Comparison of ENCODE assay signal across 13 cellular contexts in genomic region chr3:46350262-46350565, GRCh38. TPM values are rescaled to one million over a fixed set of nuclear protein-coding genes. Genes with fewer than 3 reads are reported as not detected.
A peak's percentile ranks its signal among the peaks of the same experiment; 100 is the strongest.
DNase-seq lines count a peak whose midpoint lies in the region; ATAC-seq and TF ChIP-seq lines count a peak whose summit lies in the region.
"Had no signal": no experiment of that assay in that cellular context is flagged by ENCODE, and none has a peak within 500 bp of the region (broad histone marks: within the 10 kb centered on the region; RNA-seq: fewer than 3 reads in every experiment).

No MANE protein-coding gene starts in this region.

- WGBS in thyroid gland, 2 donors = 50 to 69% methylated on average over 1 of the region's 1 CpG

- no peak for TF ChIP-seq POLR2A in thyroid gland (IDR thresholded peaks at IDR 0.05)

- H3K4me1 Mint-ChIP-seq in stimulated activated naive CD8-positive, alpha-beta T cell treated with anti-CD3 and anti-CD28 coated beads, Interleukin-15, Interleukin-2, amounts not matched to agents 100 ng/mL and 50 ng/mL, for 24 hours (ENCODE audit: low read depth) = peaks cover 76% of the 10 kb centered on the region
- peaks cover 77% of the 10 kb centered on the region for H3K4me1 Mint-ChIP-seq in activated T-helper 1 cell treated with anti-CD3 and anti-CD28 coated beads, Interleukin-12 subunit alpha, Interleukin-12 subunit beta, Interleukin-2, Interleukin-4 antibody, amounts not matched to agents 30 ng/mL and 10 ng/mL and 1 ng/mL, durations not matched to agents 14 hours and 24 hours and 36 hours (ENCODE audit: low read depth)
- H3K4me1 Mint-ChIP-seq: nephron had no signal

- H3K36me3 Mint-ChIP-seq in stimulated activated naive CD8-positive, alpha-beta T cell treated with anti-CD3 and anti-CD28 coated beads, Interleukin-15, Interleukin-2, amounts not matched to agents 100 ng/mL and 50 ng/mL, for 24 hours (ENCODE audit: low read depth) = peaks cover 5% of the 10 kb centered on the region
- H3K36me3 Mint-ChIP-seq in activated T-helper 1 cell treated with anti-CD3 and anti-CD28 coated beads, Interleukin-12 subunit alpha, Interleukin-12 subunit beta, Interleukin-2, Interleukin-4 antibody, amounts not matched to agents 30 ng/mL and 10 ng/mL and 1 ng/mL, durations not matched to agents 14 hours and 24 hours and 36 hours (ENCODE audit: low read depth) = peaks cover 14% of the 10 kb centered on the region

- H3K9me3 Mint-ChIP-seq in stimulated activated naive CD8-positive, alpha-beta T cell treated with anti-CD3 and anti-CD28 coated beads, Interleukin-15, Interleukin-2, amounts not matched to agents 100 ng/mL and 50 ng/mL, for 24 hours = peaks cover 4% of the 10 kb centered on the region
- peaks cover 29% of the 10 kb centered on the region for H3K9me3 Mint-ChIP-seq in activated T-helper 1 cell treated with anti-CD3 and anti-CD28 coated beads, Interleukin-12 subunit alpha, Interleukin-12 subunit beta, Interleukin-2, Interleukin-4 antibody, amounts not matched to agents 30 ng/mL and 10 ng/mL and 1 ng/mL, durations not matched to agents 14 hours and 24 hours and 36 hours

- H3K4me3 ChIP-seq in thyroid gland (replicated peaks in 1 of 3) (no peak overlapping the region), dorsolateral prefrontal cortex (no peak overlapping the region)
- H3K4me3 ChIP-seq: breast epithelium had no signal

- H3K9me3 ChIP-seq in thyroid gland = no peaks in the 10 kb centered on the region
- H3K9me3 ChIP-seq: BE2C, breast epithelium had no signal

- H3K27me3 ChIP-seq in thyroid gland = no peaks in the 10 kb centered on the region
- H3K27me3 ChIP-seq in dorsolateral prefrontal cortex = peaks cover 0 to 30% (median 5%) of the 10 kb centered on the region in 45 donors
- H3K27me3 ChIP-seq: BE2C, breast epithelium had no signal

- TF ChIP-seq CTCF in thyroid gland (IDR thresholded peaks at IDR 0.05) = no peak
- TF ChIP-seq CTCF in dorsolateral prefrontal cortex (IDR thresholded peaks at IDR 0.05 in 54 of 56, conservative IDR thresholded peaks at IDR 0.05 in 2 of 56; ENCODE audit: low read depth in 1 of 56, partially characterized antibody in 56 of 56) = no peak

- peaks cover 20% of the 10 kb centered on the region for H3K27me3 Mint-ChIP-seq in stimulated activated naive CD8-positive, alpha-beta T cell treated with anti-CD3 and anti-CD28 coated beads, Interleukin-15, Interleukin-2, amounts not matched to agents 100 ng/mL and 50 ng/mL, for 24 hours
- H3K27me3 Mint-ChIP-seq in activated T-helper 1 cell treated with anti-CD3 and anti-CD28 coated beads, Interleukin-12 subunit alpha, Interleukin-12 subunit beta, Interleukin-2, Interleukin-4 antibody, amounts not matched to agents 30 ng/mL and 10 ng/mL and 1 ng/mL, durations not matched to agents 14 hours and 24 hours and 36 hours (ENCODE audit: insufficient read depth) = peaks cover 13% of the 10 kb centered on the region

- no peak for DNase-seq in stimulated activated naive CD8-positive, alpha-beta T cell treated with anti-CD3 and anti-CD28 coated beads, Interleukin-15, Interleukin-2, amounts not matched to agents 100 U/mL and 50 U/mL, for 24 hours
- DNase-seq in activated T-helper 1 cell treated with anti-CD3 and anti-CD28 coated beads, Interleukin-12 subunit alpha, Interleukin-12 subunit beta, Interleukin-2, Interleukin-4 antibody, amounts not matched to agents 30 ng/mL and 10 ng/mL and 1 ng/mL, durations not matched to agents 14 hours and 24 hours and 36 hours (ENCODE audit: low spot score) = no peak
- DNase-seq in thyroid gland (no peak), NCI-H1436 (lab: John Stamatoyannopoulos, UW) (no peak), dorsolateral prefrontal cortex (no peak)
- no peak for DNase-seq in activated effector memory CD4-positive, alpha-beta T cell treated with Interleukin-2 at 50 U/mL for 16 hours
- DNase-seq: BE2C, NCI-H524 treated with DMSO at 0.1 percent for 48 hours had no signal

- no peak overlapping the region for H3K27ac ChIP-seq in thyroid gland
- H3K27ac ChIP-seq in dorsolateral prefrontal cortex = no peak overlapping the region
- H3K27ac ChIP-seq: breast epithelium had no signal

- peak overlapping the region; percentile 57 for H3K4me3 Mint-ChIP-seq in stimulated activated naive CD8-positive, alpha-beta T cell treated with anti-CD3 and anti-CD28 coated beads, Interleukin-15, Interleukin-2, amounts not matched to agents 100 ng/mL and 50 ng/mL, for 24 hours
- H3K4me3 Mint-ChIP-seq in activated T-helper 1 cell treated with anti-CD3 and anti-CD28 coated beads, Interleukin-12 subunit alpha, Interleukin-12 subunit beta, Interleukin-2, Interleukin-4 antibody, amounts not matched to agents 30 ng/mL and 10 ng/mL and 1 ng/mL, durations not matched to agents 14 hours and 24 hours and 36 hours = peak overlapping the region; percentile 55
- H3K4me3 Mint-ChIP-seq: nephron had no signal

- ATAC-seq in stimulated activated naive CD8-positive, alpha-beta T cell treated with anti-CD3 and anti-CD28 coated beads, Interleukin-15, Interleukin-2, amounts not matched to agents 100 U/mL and 50 U/mL, for 24 hours = no peak
- ATAC-seq in HG03175 (IDR thresholded peaks at IDR 0.05; ENCODE audit: unreplicated experiment) = peak; percentile 28

- no peaks in the 10 kb centered on the region for H3K4me1 ChIP-seq in thyroid gland
- H3K4me1 ChIP-seq: BE2C, breast epithelium had no signal

- intact Hi-C loops in activated T-helper 1 cell treated with anti-CD3 and anti-CD28 coated beads, Interleukin-12 subunit alpha, Interleukin-12 subunit beta, Interleukin-2, Interleukin-4 antibody, amounts not matched to agents 30 ng/mL and 10 ng/mL and 1 ng/mL, durations not matched to agents 14 hours and 24 hours and 36 hours (cut with micrococcal nuclease) = no loop called here
- intact Hi-C loops in thyroid gland (cut with DNase I) (no loop called here), dorsolateral prefrontal cortex (cut with DNase I) (no loop called here)

- H3K27ac Mint-ChIP-seq in stimulated activated naive CD8-positive, alpha-beta T cell treated with anti-CD3 and anti-CD28 coated beads, Interleukin-15, Interleukin-2, amounts not matched to agents 100 ng/mL and 50 ng/mL, for 24 hours = no peak overlapping the region
- H3K27ac Mint-ChIP-seq in activated T-helper 1 cell treated with anti-CD3 and anti-CD28 coated beads, Interleukin-12 subunit alpha, Interleukin-12 subunit beta, Interleukin-2, Interleukin-4 antibody, amounts not matched to agents 30 ng/mL and 10 ng/mL and 1 ng/mL, durations not matched to agents 14 hours and 24 hours and 36 hours = peak overlapping the region; percentile 88
- H3K27ac Mint-ChIP-seq: nephron had no signal

- no peaks in the 10 kb centered on the region for H3K36me3 ChIP-seq in thyroid gland
- H3K36me3 ChIP-seq: BE2C, breast epithelium had no signal

RNA-seq across cellular contexts. Expression of gene CCR2, which starts 3.7 kb away (rescaled TPM):
- total RNA-seq in activated T-helper 1 cell treated with anti-CD3 and anti-CD28 coated beads, Interleukin-12 subunit alpha, Interleukin-12 subunit beta, Interleukin-2, Interleukin-4 antibody, amounts not matched to agents 30 ng/mL and 10 ng/mL and 1 ng/mL, durations not matched to agents 14 hours and 24 hours and 36 hours = 20.6 and 21.0 TPM in 2 replicates
- total RNA-seq in thyroid gland (1 to 10 TPM in 3 of 4 donors, under 1 TPM in 1; 0.89 to 4.4 (median 1.8) TPM), dorsolateral prefrontal cortex (1 to 10 TPM in 4 of 120 experiments, under 1 TPM in 56, not detected in 60; 0.15 to 7.8 (median 0.41) TPM)

RNA-seq across cellular contexts. Expression of gene CCR5, which starts 20.5 kb away (rescaled TPM):
- total RNA-seq in activated T-helper 1 cell treated with anti-CD3 and anti-CD28 coated beads, Interleukin-12 subunit alpha, Interleukin-12 subunit beta, Interleukin-2, Interleukin-4 antibody, amounts not matched to agents 30 ng/mL and 10 ng/mL and 1 ng/mL, durations not matched to agents 14 hours and 24 hours and 36 hours = 5.8 TPM in 2 replicates
- total RNA-seq in thyroid gland (under 1 TPM in 3 of 4 donors, not detected in 1; 0.40 to 0.56 (median 0.49) TPM), dorsolateral prefrontal cortex (1 to 10 TPM in 42 of 120 experiments, under 1 TPM in 74, not detected in 4; 0.11 to 4.5 (median 0.76) TPM)
- total RNA-seq: M059J had no signal

RNA-seq across cellular contexts. Expression of gene CCRL2, which starts 56.8 kb away (rescaled TPM):
- total RNA-seq in activated T-helper 1 cell treated with anti-CD3 and anti-CD28 coated beads, Interleukin-12 subunit alpha, Interleukin-12 subunit beta, Interleukin-2, Interleukin-4 antibody, amounts not matched to agents 30 ng/mL and 10 ng/mL and 1 ng/mL, durations not matched to agents 14 hours and 24 hours and 36 hours = 2.2 and 3.9 TPM in 2 replicates
- total RNA-seq in thyroid gland = 1 to 10 TPM in 1 of 4 donors, under 1 TPM in 3; 0.33 to 1.5 (median 0.81) TPM
- total RNA-seq in dorsolateral prefrontal cortex = 1 to 10 TPM in 56 of 120 experiments, under 1 TPM in 53, not detected in 11; 0.24 to 3.5 (median 1.1) TPM
